3 cellular contexts compared by ENCODE assay signal in the genomic region with DNA sequence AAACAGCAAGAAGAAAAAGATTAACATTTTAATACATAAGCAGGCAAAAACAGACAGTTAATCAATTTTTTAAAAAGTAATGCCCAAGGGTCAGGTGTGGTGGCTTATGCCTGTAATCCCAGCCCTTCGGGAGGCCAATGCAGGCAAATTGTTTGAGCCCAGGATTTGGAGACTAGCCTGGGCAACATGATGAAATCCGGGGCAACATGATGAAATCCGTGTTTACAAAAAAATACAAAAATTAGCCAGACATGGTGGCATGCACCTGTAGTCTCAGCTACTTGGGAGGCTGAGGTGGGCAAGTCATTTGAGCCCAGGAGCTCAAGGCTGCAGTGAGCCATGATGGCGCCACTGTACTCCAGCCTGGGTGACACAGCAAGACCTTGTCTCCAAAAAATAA.
A peak's percentile ranks its signal among the peaks of the same experiment; 100 is the strongest.
TF ChIP-seq lines count a peak whose summit lies in the region.

No MANE protein-coding gene starts in this region.

TF ChIP-seq in HCT116, 20 proteins besides CTCF, POLR2A, EP300 and RAD21 (continued from another document):
- no peak for TF ChIP-seq ZFX (IDR thresholded peaks at IDR 0.05)
- TF ChIP-seq TCF7L2 (IDR thresholded peaks at IDR 0.05; ENCODE audit: borderline replicate concordance, extremely low read depth, insufficient read depth, insufficient read length) = no peak
- TF ChIP-seq EZH2 (IDR thresholded peaks at IDR 0.05) = no peak
- TF ChIP-seq, protein P1, sequence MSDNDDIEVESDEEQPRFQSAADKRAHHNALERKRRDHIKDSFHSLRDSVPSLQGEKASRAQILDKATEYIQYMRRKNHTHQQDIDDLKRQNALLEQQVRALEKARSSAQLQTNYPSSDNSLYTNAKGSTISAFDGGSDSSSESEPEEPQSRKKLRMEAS (IDR thresholded peaks at IDR 0.05) = no peak
- TF ChIP-seq, protein P2, sequence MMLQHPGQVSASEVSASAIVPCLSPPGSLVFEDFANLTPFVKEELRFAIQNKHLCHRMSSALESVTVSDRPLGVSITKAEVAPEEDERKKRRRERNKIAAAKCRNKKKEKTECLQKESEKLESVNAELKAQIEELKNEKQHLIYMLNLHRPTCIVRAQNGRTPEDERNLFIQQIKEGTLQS (IDR thresholded peaks at IDR 0.05) = no peak
- TF ChIP-seq SP1 (IDR thresholded peaks at IDR 0.05; ENCODE audit: low read depth) = no peak
- TF ChIP-seq YY1 (IDR thresholded peaks at IDR 0.05; ENCODE audit: extremely low read depth, insufficient replicate concordance, low read depth, low read length) = no peak
- TF ChIP-seq JUND (IDR thresholded peaks at IDR 0.05) = no peak
- no peak for TF ChIP-seq SRF (IDR thresholded peaks at IDR 0.05; ENCODE audit: low read depth)
- no peak for TF ChIP-seq FOSL1 (IDR thresholded peaks at IDR 0.05; ENCODE audit: low read depth)
- TF ChIP-seq CBX3 (IDR thresholded peaks at IDR 0.05; ENCODE audit: low read depth) = 0 out of 2 replicates have a peak, but pooled peaks have one; percentile 19
- TF ChIP-seq SIN3A (IDR thresholded peaks at IDR 0.05; ENCODE audit: low read depth) = no peak
- TF ChIP-seq CEBPB (IDR thresholded peaks at IDR 0.05; ENCODE audit: low read depth) = peak; percentile 68

TF ChIP-seq in H1, 55 proteins besides CTCF, POLR2A, EP300 and RAD21:
- TF ChIP-seq POLR2AphosphoS5 (IDR thresholded peaks at IDR 0.05; ENCODE audit: low read depth, low read length) = no peak
- TF ChIP-seq CEBPB (IDR thresholded peaks at IDR 0.05; ENCODE audit: low read depth, low read length) = 0 out of 2 replicates have a peak, but pooled peaks have one; percentile 26
TF ChIP-seq in H1: peak in this region for 1.

TF ChIP-seq in liver, 16 proteins besides CTCF, POLR2A, EP300 and RAD21 (continued from another document):
- TF ChIP-seq, protein P1 (IDR thresholded peaks at IDR 0.05) = peak; percentile 51
- peak; percentile 57 for TF ChIP-seq FOXA1 (IDR thresholded peaks at IDR 0.05)
- no peak for TF ChIP-seq GABPA (IDR thresholded peaks at IDR 0.05 in 1 of 2, conservative IDR thresholded peaks at IDR 0.05 in 1 of 2)
- TF ChIP-seq EGR1 (IDR thresholded peaks at IDR 0.05; ENCODE audit: low read depth in 2 of 2) = no peak
- peak in 1 of 2 donors; percentile 84 for TF ChIP-seq HNF4A (conservative IDR thresholded peaks at IDR 0.05)
- TF ChIP-seq, protein P3, sequence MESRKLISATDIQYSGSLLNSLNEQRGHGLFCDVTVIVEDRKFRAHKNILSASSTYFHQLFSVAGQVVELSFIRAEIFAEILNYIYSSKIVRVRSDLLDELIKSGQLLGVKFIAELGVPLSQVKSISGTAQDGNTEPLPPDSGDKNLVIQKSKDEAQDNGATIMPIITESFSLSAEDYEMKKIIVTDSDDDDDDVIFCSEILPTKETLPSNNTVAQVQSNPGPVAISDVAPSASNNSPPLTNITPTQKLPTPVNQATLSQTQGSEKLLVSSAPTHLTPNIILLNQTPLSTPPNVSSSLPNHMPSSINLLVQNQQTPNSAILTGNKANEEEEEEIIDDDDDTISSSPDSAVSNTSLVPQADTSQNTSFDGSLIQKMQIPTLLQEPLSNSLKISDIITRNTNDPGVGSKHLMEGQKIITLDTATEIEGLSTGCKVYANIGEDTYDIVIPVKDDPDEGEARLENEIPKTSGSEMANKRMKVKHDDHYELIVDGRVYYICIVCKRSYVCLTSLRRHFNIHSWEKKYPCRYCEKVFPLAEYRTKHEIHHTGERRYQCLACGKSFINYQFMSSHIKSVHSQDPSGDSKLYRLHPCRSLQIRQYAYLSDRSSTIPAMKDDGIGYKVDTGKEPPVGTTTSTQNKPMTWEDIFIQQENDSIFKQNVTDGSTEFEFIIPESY (IDR thresholded peaks at IDR 0.05) = peak; percentile 64
- peak in 1 of 2 donors; percentile 70 for TF ChIP-seq JUND (IDR thresholded peaks at IDR 0.05)
- TF ChIP-seq RXRA (IDR thresholded peaks at IDR 0.05) = peak in 1 of 2 donors; percentile 79
